In genomic region chrX:30961805-30962204, GRCh38 we compare ENCODE assay signal across 26 cellular contexts.
"Had no signal": no experiment of that assay in that cellular context is flagged by ENCODE, and none has a peak within 500 bp of the region (broad histone marks: within the 10 kb centered on the region; RNA-seq: fewer than 3 reads in every experiment).

No MANE protein-coding gene starts in this region.

- H3K4me1 ChIP-seq: neural progenitor cell, parathyroid adenoma, psoas muscle, suprapubic skin, testis, tibial artery, upper lobe of right lung, uterus had no signal

- H3K4me2 ChIP-seq: neural progenitor cell had no signal

- H3K4me3 ChIP-seq: neural progenitor cell, ovary, psoas muscle, skin epidermis, suprapubic skin, testis, tibial artery, transverse colon, upper lobe of right lung, uterus had no signal

- H3K27me3 ChIP-seq: neural progenitor cell, ovary, suprapubic skin, testis, tibial artery, transverse colon, upper lobe of right lung, uterus had no signal

- H3K27ac ChIP-seq: neural progenitor cell, ovary, parathyroid adenoma, psoas muscle, skin epidermis, suprapubic skin, testis, tibial artery, transverse colon, upper lobe of right lung, uterus had no signal

- DNase-seq: naive thymus-derived CD4-positive, alpha-beta T cell; natural killer cell; occipital lobe; ovary; posterior cingulate gyrus; psoas muscle; right cardiac atrium; stimulated activated CD4-positive, alpha-beta T cell treated with anti-CD3 and anti-CD28 coated beads, Interleukin-15, amount 100 ng/mL, for 24 hours; stimulated activated CD4-positive, alpha-beta T cell treated with anti-CD3 and anti-CD28 coated beads, Interleukin-2, amount 100 ng/mL, for 24 hours; stimulated activated CD4-positive, alpha-beta T cell treated with anti-CD3 and anti-CD28 coated beads, Interleukin-2, amount 100 ng/mL, for 48 hours; stimulated activated CD4-positive, alpha-beta T cell treated with anti-CD3 and anti-CD28 coated beads, Interleukin-4, amount 100 ng/mL, for 24 hours; stimulated activated naive CD4-positive, alpha-beta T cell; stimulated activated naive CD8-positive, alpha-beta T cell treated with anti-CD3 and anti-CD28 coated beads, Interleukin-15, amount 100 ng/mL, for 72 hours; stimulated activated naive CD8-positive, alpha-beta T cell treated with anti-CD3 and anti-CD28 coated beads, Interleukin-15, Interleukin-2, amounts not matched to agents 100 U/mL and 50 U/mL, for 24 hours; substantia nigra; testis; tibial artery; transverse colon; upper lobe of right lung; uterus had no signal

- H2AFZ ChIP-seq: neural progenitor cell, parathyroid adenoma had no signal

- ATAC-seq: naive thymus-derived CD4-positive, alpha-beta T cell; natural killer cell; psoas muscle; right cardiac atrium; sciatic nerve; stimulated activated effector memory CD8-positive, alpha-beta T cell treated with anti-CD3 and anti-CD28 coated beads, Interleukin-12 subunit alpha, Interleukin-12 subunit beta, amount 100 ng/mL, for 72 hours; stimulated activated naive CD8-positive, alpha-beta T cell treated with anti-CD3 and anti-CD28 coated beads, Interleukin-15, amount 100 ng/mL, for 72 hours; stimulated activated naive CD8-positive, alpha-beta T cell treated with anti-CD3 and anti-CD28 coated beads, Interleukin-15, Interleukin-2, amounts not matched to agents 100 U/mL and 50 U/mL, for 24 hours; upper lobe of right lung had no signal

- H3K79me2 ChIP-seq: parathyroid adenoma had no signal

- H3K9me3 ChIP-seq: ovary, psoas muscle, suprapubic skin, testis, tibial artery, transverse colon, upper lobe of right lung, uterus had no signal

- H3K36me3 ChIP-seq: neural progenitor cell, ovary, suprapubic skin, tibial artery, transverse colon, upper lobe of right lung, uterus had no signal
